Comparison of ENCODE assay signal across 18 cellular contexts in the genomic region with DNA sequence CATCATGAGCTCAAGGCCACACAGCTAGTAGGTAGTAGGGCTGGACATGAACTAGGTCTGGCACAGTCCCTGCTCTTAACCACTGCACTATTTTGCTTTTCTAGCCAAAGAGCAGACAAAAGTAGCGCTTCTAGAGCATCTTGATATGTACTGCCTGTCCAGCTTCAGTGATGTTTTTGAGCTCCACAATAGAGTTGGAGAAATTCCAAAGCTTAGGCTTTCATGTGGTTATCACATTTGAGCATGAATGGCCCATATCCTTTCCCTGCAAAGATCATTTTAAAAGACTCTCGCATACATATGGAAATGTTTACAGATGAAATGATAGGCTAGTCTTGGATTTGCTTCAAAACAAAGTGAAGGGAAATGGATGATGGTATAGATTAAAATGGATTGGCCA.
DNase-seq lines count a peak whose midpoint lies in the region; ATAC-seq and TF ChIP-seq lines count a peak whose summit lies in the region.
"Had no signal": no experiment of that assay in that cellular context is flagged by ENCODE, and none has a peak within 500 bp of the region (broad histone marks: within the 10 kb centered on the region; RNA-seq: fewer than 3 reads in every experiment).

No MANE protein-coding gene starts in this region.

- H3K36me3 ChIP-seq in A673 (ENCODE audit: insufficient read depth, low read length, poor library complexity, severe bottlenecking) (peaks cover 4% of the 10 kb centered on the region), Karpas-422 (ENCODE audit: insufficient read depth, low read length) (no peaks in the 10 kb centered on the region)
- H3K36me3 ChIP-seq: neutrophil had no signal

- H3K4me1 ChIP-seq in A673 (ENCODE audit: insufficient read depth, low read length, poor library complexity, severe bottlenecking) (no peaks in the 10 kb centered on the region), Karpas-422 (ENCODE audit: low read length) (peaks cover 12% of the 10 kb centered on the region), right cardiac atrium (ENCODE audit: control insufficient read depth, insufficient read depth, low read length) (peaks cover 2% of the 10 kb centered on the region)

- H3K4me2 ChIP-seq in Karpas-422 (ENCODE audit: low read depth, low read length, poor library complexity, severe bottlenecking), result no peak overlapping the region
- H3K4me2 ChIP-seq: GM23338 had no signal

- intact Hi-C loops in A673 (cut with micrococcal nuclease; ENCODE audit: unreplicated experiment), result no loop called here
- intact Hi-C loops in right cardiac atrium (cut with DNase I), result no loop called here
- intact Hi-C loops in lower leg skin (cut with DNase I; ENCODE audit: low total_unique reads), result no loop called here

- BruUV-seq in A673 (replicated peaks; lab: Mats Ljungman, UMichigan), result no TSS peak

- H3K9me3 ChIP-seq in A673 (ENCODE audit: low read depth, low read length, poor library complexity, severe bottlenecking), result no peaks in the 10 kb centered on the region
- no peaks in the 10 kb centered on the region for H3K9me3 ChIP-seq in Karpas-422 (ENCODE audit: low read length)
- H3K9me3 ChIP-seq in right cardiac atrium (ENCODE audit: control insufficient read depth, low read length), result no peaks in the 10 kb centered on the region
- H3K9me3 ChIP-seq: neutrophil had no signal

- H4K20me1 ChIP-seq in Karpas-422 (ENCODE audit: insufficient read depth, low read depth, low read length), result no peaks in the 10 kb centered on the region

- H3K27ac ChIP-seq in A673 (ENCODE audit: low read depth, low read length, poor library complexity, severe bottlenecking) (no peak overlapping the region), Karpas-422 (ENCODE audit: low read length) (no peak overlapping the region), right cardiac atrium (ENCODE audit: low read length) (peak overlapping the region; percentile 89)
- H3K27ac ChIP-seq: neutrophil had no signal

- H3K4me3 ChIP-seq in A673 (ENCODE audit: low read depth, low read length, poor library complexity, severe bottlenecking), result no peak overlapping the region
- no peak overlapping the region for H3K4me3 ChIP-seq in Karpas-422 (ENCODE audit: low read length)
- no peak overlapping the region for H3K4me3 ChIP-seq in right cardiac atrium (ENCODE audit: low read length)
- H3K4me3 ChIP-seq in lower leg skin (ENCODE audit: low read depth, poor library complexity, severe bottlenecking), result no peak overlapping the region
- H3K4me3 ChIP-seq: GM23338 had no signal

- DNase-seq in A673 (ENCODE audit: low spot score) (peak; percentile 28), Karpas-422 (peak; percentile 26), dermis blood vessel endothelial cell (peak; percentile 49), right cardiac atrium (no peak), GM10266 (ENCODE audit: extremely low spot score) (no peak), NCI-H1930 (lab: John Stamatoyannopoulos, UW) (no peak), lower leg skin (ENCODE audit: low spot score in 2 of 2) (no peak)
- DNase-seq: activated CD8-positive, alpha-beta T cell treated with anti-CD3 and anti-CD28 coated beads for 36 hours; activated naive CD4-positive, alpha-beta T cell treated with anti-CD3 and anti-CD28 coated beads, Interleukin-2, amount 50 U/mL, for 16 hours; activated T-cell treated with anti-CD3 and anti-CD28 coated beads, Interleukin-2, amount 50 U/mL, for 24 hours; NCI-H1417 treated with DMSO at 0.1 percent for 48 hours; retina; SIG-M5; stimulated activated naive CD4-positive, alpha-beta T cell treated with Interleukin-2 at 50 U/mL for 16 hours; T-helper 17 cell had no signal

- CTCF ChIA-PET in A673 (lab: Charles Lee), result no interaction called here

- H3K27me3 ChIP-seq in A673 (replicated peaks; ENCODE audit: insufficient read depth, low read depth, low read length, poor library complexity) (no peaks in the 10 kb centered on the region), Karpas-422 (ENCODE audit: low read length) (no peaks in the 10 kb centered on the region), right cardiac atrium (ENCODE audit: control insufficient read depth, insufficient read depth) (no peaks in the 10 kb centered on the region)
- H3K27me3 ChIP-seq: neutrophil had no signal

- no peak overlapping the region for H3K9ac ChIP-seq in Karpas-422 (ENCODE audit: low read length)

- TF ChIP-seq POLR2A in lower leg skin (IDR thresholded peaks at IDR 0.05), result no peak

- POLR2A ChIA-PET in A673 (lab: Charles Lee; ENCODE audit: low non-redundant PET), result no interaction called here

- ATAC-seq in right cardiac atrium (peak in 1 of 2 donors; percentile 28), HG03108 (IDR thresholded peaks at IDR 0.05; ENCODE audit: unreplicated experiment) (no peak)
- ATAC-seq: activated CD8-positive, alpha-beta T cell treated with anti-CD3 and anti-CD28 coated beads for 36 hours; GM23338; T-helper 17 cell had no signal

- H3K79me2 ChIP-seq in Karpas-422 (ENCODE audit: low read length), result no peaks in the 10 kb centered on the region

- TF ChIP-seq CTCF in A673 (conservative IDR thresholded peaks at IDR 0.05; ENCODE audit: low read depth, low read length), result no peak
- TF ChIP-seq CTCF in GM10266 (IDR thresholded peaks at IDR 0.05; ENCODE audit: control insufficient read depth, insufficient read depth, low read depth, missing control alignments), result no peak
- TF ChIP-seq CTCF in lower leg skin (IDR thresholded peaks at IDR 0.05), result no peak

- no peak overlapping the region for H2AFZ ChIP-seq in Karpas-422 (ENCODE audit: low read length)
- H2AFZ ChIP-seq: GM23338 had no signal

- WGBS in right cardiac atrium, result 33% methylated on average over 2 of the region's 2 CpGs
- 29 to 33% methylated on average over 2 of the region's 2 CpGs for WGBS in lower leg skin, 2 donors

- H3K9me2 ChIP-seq in Karpas-422 (replicated peaks; ENCODE audit: insufficient read depth, low read length), result no peaks in the 10 kb centered on the region

Comparison
In these comparisons a context has a peak if more than half of its experiments do, and no peak if none do; other contexts are left out.
1. DNase-seq: peak in A673 (single experiment), Karpas-422 (single experiment) and dermis blood vessel endothelial cell (single experiment); none in right cardiac atrium (0 of 3), GM10266 (single experiment), NCI-H1930 (0 of 2) and lower leg skin (0 of 2).